8 cellular contexts compared by ENCODE assay signal in genomic region chr19:47131826-47132521, GRCh38. TPM values are rescaled to one million over a fixed set of nuclear protein-coding genes. Genes with fewer than 3 reads are reported as not detected.
DNase-seq lines count a peak whose midpoint lies in the region; ATAC-seq, FAIRE-seq and TF ChIP-seq lines count a peak whose summit lies in the region.
"Not testable (repeated sequence)": the region's sequence is repeated elsewhere in the genome, so short reads cannot be mapped to it uniquely, and the experiment has no call there.

No MANE protein-coding gene starts in this region.

- not testable (repeated sequence) for TF ChIP-seq EP300 in A549 (IDR thresholded peaks at IDR 0.05); sigmoid colon (IDR thresholded peaks at IDR 0.05)

- H3K27ac ChIP-seq in A549 (peak overlapping the region; percentile 92 to 93), GM23248 (peak overlapping the region; percentile 84), sigmoid colon (peak overlapping the region; percentile 92 to 98 (median 96))
- not testable (repeated sequence) for H3K27ac ChIP-seq in mesodermal cell (ENCODE audit: low read depth, low read length, severe bottlenecking)

- H3K4me2 ChIP-seq in A549 (peak overlapping the region; percentile 73), GM23248 (ENCODE audit: unreplicated experiment) (peak overlapping the region; percentile 99)

- not testable (repeated sequence) for H3K9me2 ChIP-seq in GM23248 (ENCODE audit: insufficient read depth)

- not testable (repeated sequence) for H3K27me3 ChIP-seq in GM23248 (replicated peaks; ENCODE audit: insufficient read depth); sigmoid colon

- not testable (repeated sequence) for H3K36me3 ChIP-seq in GM23248 (ENCODE audit: low read depth); sigmoid colon
- peaks cover 49% of the 10 kb centered on the region for H3K36me3 ChIP-seq in mesodermal cell (ENCODE audit: control insufficient read depth, insufficient read depth, low read length)

- not testable (repeated sequence) for H3K9me3 Mint-ChIP-seq in activated CD4-positive, alpha-beta T cell treated with anti-CD3 and anti-CD28 coated beads for 36 hours (ENCODE audit: low read depth)
- peaks cover 0 to 11% (median 9%) of the 10 kb centered on the region in 5 experiments for H3K9me3 Mint-ChIP-seq in brain

- H3K4me3 ChIP-seq in A549 (peak overlapping the region; percentile 71), GM23248 (peak overlapping the region; percentile 97), fibroblast of the aortic adventitia (ENCODE audit: low read depth, low read length) (peak overlapping the region; percentile 91), mesodermal cell (ENCODE audit: extremely low read depth, insufficient read depth, low read length, poor library complexity, severe bottlenecking) (peak overlapping the region; percentile 90), sigmoid colon (peak overlapping the region; percentile 71 to 91 (median 81))

- H3F3A ChIP-seq in GM23248 (ENCODE audit: insufficient read depth), result peaks cover 13% of the 10 kb centered on the region; the same call in 1 of the 2 replicates

- TF ChIP-seq RAD21 in A549 (conservative IDR thresholded peaks at IDR 0.05 in 1 of 2, IDR thresholded peaks at IDR 0.05 in 1 of 2), result not testable (repeated sequence)

- H3K4me1 ChIP-seq in A549 (peaks cover 40% of the 10 kb centered on the region), GM23248 (ENCODE audit: insufficient read depth) (peaks cover 11% of the 10 kb centered on the region), mesodermal cell (ENCODE audit: control insufficient read depth, insufficient read depth, low read length, poor library complexity, severe bottlenecking) (peaks cover 24% of the 10 kb centered on the region), sigmoid colon (peaks cover 0 to 54% (median 43%) of the 10 kb centered on the region in 4 donors)

- not testable (repeated sequence) for FAIRE-seq in A549 (lab: Jason Lieb, UNC)

- 62% methylated on average over 23 of the region's 23 CpGs for WGBS in A549 (ENCODE audit: missing lambda C conversion rate)
- 33 to 34% methylated on average over 23 of the region's 23 CpGs for WGBS in GM23248 (ENCODE audit: low coverage in 1 of 2, low lambda C conversion rate in 2 of 2, missing lambda C conversion rate in 2 of 2), 2 experiments
- WGBS in mesodermal cell (ENCODE audit: insufficient coverage in 2 of 2), 2 experiments, result 5 to 24% methylated on average over 9 to 20 of the region's 23 CpGs
- 58 to 63% methylated on average over 23 of the region's 23 CpGs for WGBS in sigmoid colon, 2 donors

- H3K4me1 Mint-ChIP-seq in activated CD4-positive, alpha-beta T cell treated with anti-CD3 and anti-CD28 coated beads for 36 hours, result peaks cover 47% of the 10 kb centered on the region
- H3K4me1 Mint-ChIP-seq in brain, result peaks cover 53% of the 10 kb centered on the region

- H2AFZ ChIP-seq in GM23248, result peak overlapping the region; percentile 92; the same call in 1 of the 2 replicates

- POLR2A ChIA-PET in A549 (lab: Yijun Ruan, JAX), result interaction anchor here (1.0 to 2.1 kb wide), 8 partner anchors 14 to 217 kb away, joined by 3 to 22 read pairs (median 6); partner anchors contain the start of genes CCDC9 and ZC3H4
- POLR2A ChIA-PET in activated CD4-positive, alpha-beta T cell treated with anti-CD3 and anti-CD28 coated beads for 36 hours (lab: Charles Lee), result interaction anchor here (0.5 to 2.8 kb wide), 9 partner anchors 9 to 176 kb away, joined by 3 to 15 read pairs (median 3); partner anchors contain the start of gene ZC3H4

- H3K27ac Mint-ChIP-seq in activated CD4-positive, alpha-beta T cell treated with anti-CD3 and anti-CD28 coated beads for 36 hours, result peak overlapping the region; percentile 97
- H3K27ac Mint-ChIP-seq in brain, result peak overlapping the region; percentile 38 to 99 (median 98)

- peaks cover 62% of the 10 kb centered on the region for H3K79me2 ChIP-seq in GM23248 (ENCODE audit: insufficient read depth)

- CTCF ChIA-PET in A549 (lab: Yijun Ruan, JAX), result interaction anchor here (0.5 to 7.3 kb wide), 22 partner anchors 8 to 292 kb away, joined by 3 to 72 read pairs (median 5); no protein-coding TSS in a partner anchor
- CTCF ChIA-PET in activated CD4-positive, alpha-beta T cell treated with anti-CD3 and anti-CD28 coated beads for 36 hours (lab: Charles Lee), result interaction anchor here (0.6 to 3.2 kb wide), 17 partner anchors 9 to 143 kb away, joined by 3 to 28 read pairs (median 4); partner anchors contain the start of gene ZC3H4

- intact Hi-C loops in activated CD4-positive, alpha-beta T cell treated with anti-CD3 and anti-CD28 coated beads for 36 hours (cut with DNase I, micrococcal nuclease), result loop anchor here (2.0 kb wide), 2 partner anchors 19 to 275 kb away; partner anchors contain the start of gene ZC3H4 (in 1 of the 2)
- intact Hi-C loops in sigmoid colon (cut with DNase I), result loop anchor here (5.0 kb wide), 1 partner anchor 110 kb away; no protein-coding TSS in a partner anchor

- H4K20me1 ChIP-seq in GM23248 (ENCODE audit: insufficient read depth), result not testable (repeated sequence)

- H3K36me3 Mint-ChIP-seq in activated CD4-positive, alpha-beta T cell treated with anti-CD3 and anti-CD28 coated beads for 36 hours (ENCODE audit: low read depth), result peaks cover 49% of the 10 kb centered on the region
- peaks cover 53% of the 10 kb centered on the region for H3K36me3 Mint-ChIP-seq in brain

- ATAC-seq in A549; activated CD4-positive, alpha-beta T cell treated with anti-CD3 and anti-CD28 coated beads for 36 hours: not testable (repeated sequence)

- in situ Hi-C loops in GM23248 (cut with MboI), result not testable (repeated sequence)

- TF ChIP-seq POLR2A in A549 (IDR thresholded peaks at IDR 0.05; ENCODE audit: low read length); sigmoid colon (IDR thresholded peaks at IDR 0.05): not testable (repeated sequence)

- H3K27me3 Mint-ChIP-seq in activated CD4-positive, alpha-beta T cell treated with anti-CD3 and anti-CD28 coated beads for 36 hours, result not testable (repeated sequence)
- H3K27me3 Mint-ChIP-seq in brain, result peaks cover 11% of the 10 kb centered on the region

- H3K9ac ChIP-seq in GM23248, result peak overlapping the region; percentile 96

- not testable (repeated sequence) for DNase-seq in A549 (ENCODE audit: low read depth in 1 of 2, low spot score in 1 of 2); activated CD4-positive, alpha-beta T cell treated with anti-CD3 and anti-CD28 coated beads for 36 hours; fibroblast of the aortic adventitia (ENCODE audit: low read depth); sigmoid colon
- peak; percentile 34 for DNase-seq in GM23248
- DNase-seq in NCI-H69 (lab: John Stamatoyannopoulos, UW), result peak; percentile 46

- TF ChIP-seq CTCF in A549 (IDR thresholded peaks at IDR 0.05); brain (conservative IDR thresholded peaks at IDR 0.05); fibroblast of the aortic adventitia (IDR thresholded peaks at IDR 0.05; ENCODE audit: insufficient read depth, low read length); sigmoid colon (IDR thresholded peaks at IDR 0.05): not testable (repeated sequence)

- H3K4me3 Mint-ChIP-seq in activated CD4-positive, alpha-beta T cell treated with anti-CD3 and anti-CD28 coated beads for 36 hours, result peak overlapping the region; percentile 99
- H3K4me3 Mint-ChIP-seq in brain, result peak overlapping the region; percentile 95 to 100 (median 99)

- H3K9me3 ChIP-seq in A549; GM23248 (ENCODE audit: low read depth); mesodermal cell (ENCODE audit: control insufficient read depth, low read length); sigmoid colon: not testable (repeated sequence)

RNA-seq across cellular contexts. Expression of gene SAE1, which starts 1.3 kb away (rescaled TPM):
- polyA plus RNA-seq in A549 (2011; rRNA removed) (229 and 249 TPM in 2 replicates), A549 (2017; fragmentation: RNase III; extraction: RNeasy Plus Mini Kit Qiagen cat#74134 plus additional on column Dnase treatment) (187 to 206 TPM (median 205 TPM) in 3 replicates), GM23248 (2016; fragmentation: Nextera tagmentation; extraction: Ambion mirVana) (143 and 154 TPM in 2 replicates), brain (ENCODE audit: insufficient read depth, low read depth, low replicate concordance) (169 TPM), sigmoid colon (10 to 100 TPM; 50.5 to 82.6 (median 57.3) TPM)
- 190 and 220 TPM in 2 replicates for polyA plus RNA-seq in A549 (2012; cell fraction: cytosol; rRNA removed)
- 134 and 175 TPM in 2 replicates for polyA plus RNA-seq in A549 (2012; cell fraction: nucleus; rRNA removed)
- 87.6 and 96.8 TPM in 2 replicates for polyA minus RNA-seq in A549 (2011; rRNA and poly(A)+ RNA removed)
- total RNA-seq in GM23248 (2014; rRNA removed; shearing (Covaris generic)), result 132 and 177 TPM in 2 replicates
- total RNA-seq in activated CD4-positive, alpha-beta T cell treated with anti-CD3 and anti-CD28 coated beads for 36 hours, result 100 to 1,000 TPM; 143 to 156 TPM
- total RNA-seq in fibroblast of the aortic adventitia (ENCODE audit: low replicate concordance) (70.2 and 140 TPM in 2 replicates), sigmoid colon (100 to 1,000 TPM; 109 to 191 (median 161) TPM)
- polyA plus RNA-seq in mesodermal cell (2013, experiment 1 of 2), result 161 TPM
- 149 TPM for polyA plus RNA-seq in mesodermal cell (2013, experiment 2 of 2)

RNA-seq across cellular contexts. Expression of gene ZC3H4, which starts 18.4 kb away (rescaled TPM):
- polyA plus RNA-seq in A549 (2011; rRNA removed) (7.7 and 9.6 TPM in 2 replicates), A549 (2017; fragmentation: RNase III; extraction: RNeasy Plus Mini Kit Qiagen cat#74134 plus additional on column Dnase treatment) (29.7 to 37.9 TPM (median 33.4 TPM) in 3 replicates), GM23248 (2016; fragmentation: Nextera tagmentation; extraction: Ambion mirVana) (6.0 and 7.0 TPM in 2 replicates), brain (ENCODE audit: insufficient read depth, low read depth, low replicate concordance) (16.6 TPM), sigmoid colon (10 to 100 TPM in 1 of 3 donors, 1 to 10 TPM in 2; 5.4 to 21.9 (median 6.7) TPM)
- 5.9 and 8.3 TPM in 2 replicates for polyA plus RNA-seq in A549 (2012; cell fraction: cytosol; rRNA removed)
- polyA plus RNA-seq in A549 (2012; cell fraction: nucleus; rRNA removed), result 16.1 and 19.8 TPM in 2 replicates
- 13.0 and 16.6 TPM in 2 replicates for polyA minus RNA-seq in A549 (2011; rRNA and poly(A)+ RNA removed)
- 9.1 and 9.9 TPM in 2 replicates for total RNA-seq in GM23248 (2014; rRNA removed; shearing (Covaris generic))
- 100 to 1,000 TPM in 1 of 2 experiments, 10 to 100 TPM in 1; 88.6 to 128 TPM for total RNA-seq in activated CD4-positive, alpha-beta T cell treated with anti-CD3 and anti-CD28 coated beads for 36 hours
- total RNA-seq in fibroblast of the aortic adventitia (ENCODE audit: low replicate concordance) (20.4 and 24.0 TPM in 2 replicates), sigmoid colon (10 to 100 TPM; 19.3 to 25.3 (median 21.8) TPM)
- polyA plus RNA-seq in mesodermal cell (2013, experiment 1 of 2), result 16.0 TPM
- 13.8 TPM for polyA plus RNA-seq in mesodermal cell (2013, experiment 2 of 2)
